ENCODE assay signal across 15 cellular contexts in genomic region chr18:43935051-43935412, GRCh38.
DNase-seq lines count a peak whose midpoint lies in the region; TF ChIP-seq lines count a peak whose summit lies in the region.
"Had no signal": no experiment of that assay in that cellular context is flagged by ENCODE, and none has a peak within 500 bp of the region (broad histone marks: within the 10 kb centered on the region; RNA-seq: fewer than 3 reads in every experiment).

No MANE protein-coding gene starts in this region.

- H3K4me3 ChIP-seq in foreskin fibroblast (ENCODE audit: low read depth in 1 of 2, low read length in 2 of 2) = no peak overlapping the region
- H3K4me3 ChIP-seq in suprapubic skin = no peak overlapping the region
- H3K4me3 ChIP-seq: HAP-1 had no signal

- H3K36me3 ChIP-seq in suprapubic skin = no peaks in the 10 kb centered on the region
- H3K36me3 ChIP-seq: HAP-1 had no signal

- TF ChIP-seq CTCF in foreskin fibroblast (IDR thresholded peaks at IDR 0.05; ENCODE audit: low read depth, low read length) = no peak
- TF ChIP-seq CTCF in suprapubic skin (IDR thresholded peaks at IDR 0.05) = no peak

- H3K27me3 ChIP-seq in suprapubic skin = no peaks in the 10 kb centered on the region

- POLR2A ChIA-PET in HEK293T (lab: Yijun Ruan, JAX) = no interaction called here

- no peak for TF ChIP-seq EP300 in suprapubic skin (IDR thresholded peaks at IDR 0.05)

- H3K4me1 ChIP-seq in suprapubic skin = peaks cover 4% of the 10 kb centered on the region
- H3K4me1 ChIP-seq: HAP-1 had no signal

- CTCF ChIA-PET in HEK293T (lab: Yijun Ruan, JAX) = no interaction called here

- no peaks in the 10 kb centered on the region for H3K9me3 ChIP-seq in suprapubic skin
- H3K9me3 ChIP-seq: HAP-1 had no signal

- DNase-seq in HCEC 1CT (peak; percentile 15), astrocyte of the hippocampus (ENCODE audit: low read depth, low spot score) (peak; percentile 22), foreskin fibroblast (peak; percentile 41 to 65), suprapubic skin (ENCODE audit: low spot score in 2 of 2) (no peak), caudate nucleus (lab: John Stamatoyannopoulos, UW) (no peak), SIG-M5 treated with dmso at 0.1 percent for 504 hours (lab: John Stamatoyannopoulos, UW; ENCODE audit: unreplicated experiment) (no peak), HEK293T (ENCODE audit: extremely low spot score) (no peak)
- DNase-seq: anterior cingulate cortex; CD4-positive, CD25-positive, alpha-beta regulatory T cell; glutamatergic neuron; midbrain; NCI-H1105; NCI-H2227 treated with DMSO at 0.1 percent for 48 hours; stimulated activated naive CD4-positive, alpha-beta T cell treated with Interleukin-2 at 50 U/mL for 16 hours had no signal

- TF ChIP-seq POLR2A in suprapubic skin (IDR thresholded peaks at IDR 0.05) = no peak

- H3K27ac ChIP-seq in suprapubic skin = peak overlapping the region; percentile 54
- no peak overlapping the region for H3K27ac ChIP-seq in caudate nucleus (ENCODE audit: low read depth, low read length)

TF ChIP-seq in HEK293T, 16 proteins besides CTCF, POLR2A, EP300 and RAD21:
- TF ChIP-seq HDGF (IDR thresholded peaks at IDR 0.05; ENCODE audit: borderline replicate concordance) (no peak), L3MBTL2 (conservative IDR thresholded peaks at IDR 0.05) (no peak), ARNT (IDR thresholded peaks at IDR 0.05) (no peak), FOXM1 (IDR thresholded peaks at IDR 0.05; ENCODE audit: borderline replicate concordance) (no peak), NFRKB (IDR thresholded peaks at IDR 0.05) (no peak), BHLHE40 (IDR thresholded peaks at IDR 0.05; ENCODE audit: borderline replicate concordance) (no peak), SUZ12 (IDR thresholded peaks at IDR 0.05) (no peak), SP1 (IDR thresholded peaks at IDR 0.05) (no peak), PKNOX1 (IDR thresholded peaks at IDR 0.05) (no peak), TARDBP (IDR thresholded peaks at IDR 0.05) (no peak), FOXA1 (IDR thresholded peaks at IDR 0.05) (no peak), CTBP1 (IDR thresholded peaks at IDR 0.05; ENCODE audit: borderline replicate concordance) (no peak), ZNF384 (IDR thresholded peaks at IDR 0.05) (no peak), ELF4 (IDR thresholded peaks at IDR 0.05) (no peak), LEF1 (IDR thresholded peaks at IDR 0.05; ENCODE audit: borderline replicate concordance) (no peak), FOXK2 (IDR thresholded peaks at IDR 0.05) (no peak)

Comparison
In these comparisons a context has a peak if more than half of its experiments do, and no peak if none do; other contexts are left out.
1. DNase-seq: peak in HCEC 1CT (single experiment), astrocyte of the hippocampus (single experiment) and foreskin fibroblast (2 of 2); none in suprapubic skin (0 of 2), caudate nucleus (0 of 61), SIG-M5 treated with dmso at 0.1 percent for 504 hours (single experiment) and HEK293T (single experiment).